In the genomic region with DNA sequence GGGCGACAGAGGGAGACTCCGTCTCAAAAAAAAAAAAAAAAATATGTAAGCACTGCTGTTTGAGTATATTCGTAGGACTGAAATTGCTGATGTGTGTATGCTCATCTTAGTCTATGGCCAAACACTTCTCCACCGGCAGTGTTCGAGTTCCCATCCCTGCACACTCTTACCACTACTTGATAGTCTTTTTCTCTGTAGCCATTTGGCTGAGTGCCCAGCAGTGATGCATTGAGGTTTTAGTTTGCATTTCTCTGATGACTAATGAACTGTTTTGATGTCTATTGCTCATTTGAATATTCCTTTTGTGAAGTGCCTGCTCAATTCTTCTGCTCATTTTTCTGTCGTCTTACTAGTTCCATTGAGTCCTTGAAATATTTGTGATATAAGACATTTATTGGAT, we compare ENCODE assay signal across 8 cellular contexts. TPM values are rescaled to one million over a fixed set of nuclear protein-coding genes. Genes with fewer than 3 reads are reported as not detected.
DNase-seq lines count a peak whose midpoint lies in the region; ATAC-seq, FAIRE-seq and TF ChIP-seq lines count a peak whose summit lies in the region.

No MANE protein-coding gene starts in this region.

- H3K27ac ChIP-seq in SK-N-SH (ENCODE audit: low read depth in 2 of 2, low read length in 1 of 2) = peak overlapping the region in 1 of 2 experiments; percentile 30; a peak in 2 of 4 replicates

- peaks cover 5 to 11% of the 10 kb centered on the region in 2 experiments for H3K36me3 ChIP-seq in SK-N-SH (replicated peaks in 1 of 2; ENCODE audit: control insufficient read depth in 1 of 2, insufficient read depth in 2 of 2, low read length in 1 of 2)

- peaks cover 7 to 16% of the 10 kb centered on the region in 2 donors for H3K36me3 Mint-ChIP-seq in activated naive CD4-positive, alpha-beta T cell treated with anti-CD3 and anti-CD28 coated beads, Interleukin-2, amount 50 U/mL, for 72 hours

- TF ChIP-seq CTCF in GM20000 (IDR thresholded peaks at IDR 0.05; ENCODE audit: extremely low read depth, missing control alignments) (no peak), SK-N-SH (IDR thresholded peaks at IDR 0.05) (no peak), lower leg skin (IDR thresholded peaks at IDR 0.05) (no peak)

- no peaks in the 10 kb centered on the region for H3K9me2 ChIP-seq in SK-N-SH

- H3K4me2 ChIP-seq in SK-N-SH = peak overlapping the region; percentile 96; the same call in 1 of the 2 replicates

- TF ChIP-seq POLR2A in lower leg skin (IDR thresholded peaks at IDR 0.05) = no peak

- DNase-seq in COR-L47 (lab: John Stamatoyannopoulos, UW) (peak; percentile 67), GM20000 (ENCODE audit: low spot score) (peak; percentile 77), HTR-8/SVneo (ENCODE audit: insufficient read length, low spot score) (peak; percentile 45), SK-N-SH (no peak), lower leg skin (ENCODE audit: low spot score in 2 of 2) (peak; percentile 73 to 91), SK-N-DZ (ENCODE audit: low spot score) (no peak)
- peak; percentile 72 to 80 for DNase-seq in activated naive CD4-positive, alpha-beta T cell treated with anti-CD3 and anti-CD28 coated beads, Interleukin-2, amount 50 U/mL, for 72 hours (ENCODE audit: low spot score in 2 of 2)
- peak; percentile 54 to 88 for DNase-seq in stimulated activated CD8-positive, alpha-beta memory T cell treated with anti-CD3 and anti-CD28 coated beads, Interleukin-7, amount 100 ng/mL, for 48 hours (ENCODE audit: extremely low read depth in 1 of 2, low read depth in 1 of 2)

- H3K4me3 ChIP-seq in SK-N-SH (ENCODE audit: low read depth in 2 of 2, low read length in 1 of 2) = no peak overlapping the region
- no peak overlapping the region for H3K4me3 ChIP-seq in lower leg skin (ENCODE audit: low read depth, poor library complexity, severe bottlenecking)

- intact Hi-C loops in lower leg skin (cut with DNase I; ENCODE audit: low total_unique reads) = no loop called here

- H3K9me3 Mint-ChIP-seq in activated naive CD4-positive, alpha-beta T cell treated with anti-CD3 and anti-CD28 coated beads, Interleukin-2, amount 50 U/mL, for 72 hours = no peaks in the 10 kb centered on the region

- POLR2A ChIA-PET in SK-N-SH (lab: Yijun Ruan, JAX) = no interaction called here

- H3K9me3 ChIP-seq in SK-N-SH = no peaks in the 10 kb centered on the region

- H3K79me2 ChIP-seq in SK-N-SH (ENCODE audit: insufficient read depth) = peaks cover 37% of the 10 kb centered on the region

- H2AFZ ChIP-seq in SK-N-SH (ENCODE audit: low read depth) = no peak overlapping the region

- peaks cover 14% of the 10 kb centered on the region for H3F3A ChIP-seq in SK-N-SH (replicated peaks; ENCODE audit: insufficient read depth)

- no peak for TF ChIP-seq EP300 in SK-N-SH (IDR thresholded peaks at IDR 0.05; ENCODE audit: borderline replicate concordance in 1 of 2, low read depth in 1 of 2, low read length in 1 of 2)

- no peaks in the 10 kb centered on the region for H3K27me3 ChIP-seq in SK-N-SH (ENCODE audit: insufficient read depth)

- H3K27ac Mint-ChIP-seq in activated naive CD4-positive, alpha-beta T cell treated with anti-CD3 and anti-CD28 coated beads, Interleukin-2, amount 50 U/mL, for 72 hours = peak overlapping the region in 1 of 2 donors; percentile 55

- ATAC-seq in activated naive CD4-positive, alpha-beta T cell treated with anti-CD3 and anti-CD28 coated beads, Interleukin-2, amount 50 U/mL, for 72 hours = peak; percentile 50 to 77

- peaks cover 9 to 13% of the 10 kb centered on the region in 2 experiments; a peak in 1 of 4 replicates for H3K4me1 ChIP-seq in SK-N-SH (ENCODE audit: control insufficient read depth in 1 of 2, insufficient read depth in 2 of 2, low read depth in 1 of 2, low read length in 1 of 2)

- H4K20me1 ChIP-seq in SK-N-SH (ENCODE audit: insufficient read depth) = peaks cover 6% of the 10 kb centered on the region; the same call in 1 of the 2 replicates

- WGBS in SK-N-SH (ENCODE audit: low lambda C conversion rate) = 50% methylated on average over 6 of the region's 6 CpGs
- WGBS in lower leg skin, 2 donors = 32 to 34% methylated on average over 6 of the region's 6 CpGs

- no peak for FAIRE-seq in HTR-8/SVneo (lab: Jason Lieb, UNC)

- no peak for TF ChIP-seq RAD21 in SK-N-SH (IDR thresholded peaks at IDR 0.05; ENCODE audit: low read length)

- no peak overlapping the region for H3K9ac ChIP-seq in SK-N-SH

- CTCF ChIA-PET in SK-N-SH (lab: Yijun Ruan, JAX) = no interaction called here

TF ChIP-seq in SK-N-SH, 30 proteins besides CTCF, POLR2A, EP300 and RAD21:
- TF ChIP-seq TCF12 (IDR thresholded peaks at IDR 0.05) = no peak
- peak; percentile 45; the same call in 1 of the 2 replicates for TF ChIP-seq PBX3 (IDR thresholded peaks at IDR 0.05)
- TF ChIP-seq NFIC (IDR thresholded peaks at IDR 0.05; ENCODE audit: borderline replicate concordance) = peak; percentile 94
- TF ChIP-seq POLR2AphosphoS5 (IDR thresholded peaks at IDR 0.05; ENCODE audit: low read depth, low read length) = no peak
- peak; percentile 68; the same call in 1 of the 2 replicates for TF ChIP-seq FOSL2 (IDR thresholded peaks at IDR 0.05; ENCODE audit: borderline replicate concordance, low read depth)
- peak; percentile 51 for TF ChIP-seq JUND (IDR thresholded peaks at IDR 0.05)
TF ChIP-seq in SK-N-SH: peak in this region for 4.

RNA-seq across cellular contexts. Expression of gene TIRAP, which starts 1.9 kb away (rescaled TPM):
- 5.5 and 6.2 TPM in 2 replicates for polyA plus RNA-seq in SK-N-SH (2012; rRNA removed)
- 3.3 and 4.3 TPM in 2 replicates for polyA plus RNA-seq in SK-N-SH (2012; cell fraction: cytosol; rRNA removed)
- polyA plus RNA-seq in SK-N-SH (2012; cell fraction: nucleus; rRNA removed) = 8.1 and 8.3 TPM in 2 replicates
- 1 to 10 TPM; 2.8 to 7.4 TPM for total RNA-seq in activated naive CD4-positive, alpha-beta T cell treated with anti-CD3 and anti-CD28 coated beads, Interleukin-2, amount 50 U/mL, for 72 hours
- total RNA-seq in lower leg skin = 10 to 100 TPM; 13.2 to 16.8 (median 15.3) TPM
- polyA plus RNA-seq in SK-N-DZ (2014; cell fraction: cytosol; rRNA removed) = 1.4 and 2.6 TPM in 2 replicates
- 0.85 and 3.2 TPM in 2 replicates for polyA plus RNA-seq in SK-N-DZ (2014; cell fraction: nucleus; rRNA removed)

RNA-seq across cellular contexts. Expression of gene FOXRED1, which starts 15.9 kb away (rescaled TPM):
- 35.2 and 41.3 TPM in 2 replicates for polyA plus RNA-seq in SK-N-SH (2012; rRNA removed)
- polyA plus RNA-seq in SK-N-SH (2012; cell fraction: cytosol; rRNA removed) = 19.1 and 27.7 TPM in 2 replicates
- 91.3 and 111 TPM in 2 replicates for polyA plus RNA-seq in SK-N-SH (2012; cell fraction: nucleus; rRNA removed)
- total RNA-seq in activated naive CD4-positive, alpha-beta T cell treated with anti-CD3 and anti-CD28 coated beads, Interleukin-2, amount 50 U/mL, for 72 hours = 10 to 100 TPM; 57.7 to 61.1 TPM
- 10 to 100 TPM in 3 of 4 donors, 1 to 10 TPM in 1; 7.0 to 17.5 (median 14.0) TPM for total RNA-seq in lower leg skin
- 44.6 and 48.7 TPM in 2 replicates for polyA plus RNA-seq in SK-N-DZ (2014; cell fraction: cytosol; rRNA removed)
- 65.7 and 79.5 TPM in 2 replicates for polyA plus RNA-seq in SK-N-DZ (2014; cell fraction: nucleus; rRNA removed)

RNA-seq across cellular contexts. Expression of gene SRPRA, which starts 16.1 kb away (rescaled TPM):
- polyA plus RNA-seq in SK-N-SH (2012; rRNA removed) = 129 and 158 TPM in 2 replicates
- polyA plus RNA-seq in SK-N-SH (2012; cell fraction: cytosol; rRNA removed) = 94.8 and 121 TPM in 2 replicates
- polyA plus RNA-seq in SK-N-SH (2012; cell fraction: nucleus; rRNA removed) = 183 and 214 TPM in 2 replicates
- 100 to 1,000 TPM; 106 to 159 TPM for total RNA-seq in activated naive CD4-positive, alpha-beta T cell treated with anti-CD3 and anti-CD28 coated beads, Interleukin-2, amount 50 U/mL, for 72 hours
- 10 to 100 TPM; 56.8 to 84.7 (median 72.3) TPM for total RNA-seq in lower leg skin
- 28.1 and 30.0 TPM in 2 replicates for polyA plus RNA-seq in SK-N-DZ (2014; cell fraction: cytosol; rRNA removed)
- 50.4 and 54.0 TPM in 2 replicates for polyA plus RNA-seq in SK-N-DZ (2014; cell fraction: nucleus; rRNA removed)

RNA-seq across cellular contexts. Expression of gene DCPS, which starts 19.0 kb away (rescaled TPM):
- polyA plus RNA-seq in SK-N-SH (2012; rRNA removed) = 35.5 and 48.1 TPM in 2 replicates
- polyA plus RNA-seq in SK-N-SH (2012; cell fraction: cytosol; rRNA removed) = 33.3 and 42.8 TPM in 2 replicates
- polyA plus RNA-seq in SK-N-SH (2012; cell fraction: nucleus; rRNA removed) = 18.5 and 21.6 TPM in 2 replicates
- 10 to 100 TPM; 28.1 to 40.2 TPM for total RNA-seq in activated naive CD4-positive, alpha-beta T cell treated with anti-CD3 and anti-CD28 coated beads, Interleukin-2, amount 50 U/mL, for 72 hours
- 10 to 100 TPM; 15.1 to 23.4 (median 16.7) TPM for total RNA-seq in lower leg skin
- polyA plus RNA-seq in SK-N-DZ (2014; cell fraction: cytosol; rRNA removed) = 13.7 and 17.4 TPM in 2 replicates
- 6.0 and 10.6 TPM in 2 replicates for polyA plus RNA-seq in SK-N-DZ (2014; cell fraction: nucleus; rRNA removed)

Comparison
In these comparisons a context has a peak if more than half of its experiments do, and no peak if none do; other contexts are left out.
1. DNase-seq: peak in COR-L47 (single experiment), GM20000 (single experiment), HTR-8/SVneo (single experiment), activated naive CD4-positive, alpha-beta T cell treated with anti-CD3 and anti-CD28 coated beads, Interleukin-2, amount 50 U/mL, for 72 hours (2 of 2), lower leg skin (2 of 2) and stimulated activated CD8-positive, alpha-beta memory T cell treated with anti-CD3 and anti-CD28 coated beads, Interleukin-7, amount 100 ng/mL, for 48 hours (2 of 2); none in SK-N-SH (single experiment) and SK-N-DZ (single experiment).